9 cellular contexts compared by ENCODE assay signal in the genomic region with DNA sequence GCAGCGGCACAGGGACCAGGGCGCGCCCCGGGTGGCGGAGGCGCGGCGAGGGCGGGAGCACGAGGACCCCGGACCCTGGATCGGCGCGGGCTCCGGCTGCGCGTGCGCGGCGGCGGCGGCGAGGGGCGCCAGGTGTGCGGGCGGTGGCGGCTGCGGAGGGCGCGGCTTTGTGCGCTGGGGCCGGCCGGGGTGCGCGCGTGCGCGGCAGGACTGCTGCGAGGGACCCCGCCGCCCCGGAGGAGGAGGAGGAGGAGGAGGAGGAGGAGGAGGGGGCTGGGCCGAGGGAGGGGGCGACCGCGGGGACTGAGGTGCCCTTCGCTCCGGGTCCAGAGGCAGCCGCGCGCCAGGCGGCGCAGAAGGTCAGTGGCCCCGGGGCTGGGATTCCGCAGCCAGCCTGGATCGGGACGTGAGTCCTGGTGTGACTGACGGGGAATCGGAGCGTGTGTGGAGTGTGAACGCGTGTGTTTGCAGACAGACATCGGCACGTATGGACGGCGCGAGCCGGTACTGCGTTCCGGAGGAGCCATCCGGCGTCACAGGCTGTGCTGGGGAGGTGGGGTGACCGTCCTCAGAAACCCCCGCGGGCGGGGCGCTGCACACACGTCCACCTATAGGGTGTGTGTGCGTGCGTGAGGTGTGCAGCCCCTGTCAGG. TPM values are rescaled to one million over a fixed set of nuclear protein-coding genes. Genes with fewer than 3 reads are reported as not detected.
DNase-seq lines count a peak whose midpoint lies in the region; ATAC-seq, FAIRE-seq and TF ChIP-seq lines count a peak whose summit lies in the region.
"Had no signal": no experiment of that assay in that cellular context is flagged by ENCODE, and none has a peak within 500 bp of the region (broad histone marks: within the 10 kb centered on the region; RNA-seq: fewer than 3 reads in every experiment).

No MANE protein-coding gene starts in this region.

- no peaks in the 10 kb centered on the region for H3K36me3 ChIP-seq in kidney epithelial cell (ENCODE audit: control insufficient read depth, insufficient read depth, low read length)

- FAIRE-seq in A549 (lab: Jason Lieb, UNC) (no peak), HTR-8/SVneo (lab: Jason Lieb, UNC) (peak; percentile 33)

- intact Hi-C loops in activated CD8-positive, alpha-beta T cell treated with anti-CD3 and anti-CD28 coated beads for 36 hours (cut with micrococcal nuclease) = no loop called here
- intact Hi-C loops in sciatic nerve (cut with DNase I) = no loop called here

- peak overlapping the region; percentile 43 for H3K4me3 Mint-ChIP-seq in activated CD8-positive, alpha-beta T cell treated with anti-CD3 and anti-CD28 coated beads for 36 hours

- no peak for TF ChIP-seq POLR2A in A549 (IDR thresholded peaks at IDR 0.05; ENCODE audit: low read length)

- peaks cover 47% of the 10 kb centered on the region for H3K27me3 ChIP-seq in kidney epithelial cell (ENCODE audit: control insufficient read depth, insufficient read depth, low read length)

- peak; percentile 55 to 68 for ATAC-seq in A549
- peak; percentile 75 for ATAC-seq in activated CD8-positive, alpha-beta T cell treated with anti-CD3 and anti-CD28 coated beads for 36 hours
- no peak for ATAC-seq in HG02852 (IDR thresholded peaks at IDR 0.05; ENCODE audit: unreplicated experiment)
- ATAC-seq in GM19324 (IDR thresholded peaks at IDR 0.05; ENCODE audit: low FRiP score, unreplicated experiment) = no peak
- ATAC-seq in sciatic nerve = no peak

- DNase-seq in A549 (ENCODE audit: low read depth in 1 of 2, low spot score in 1 of 2) = peak in 1 of 2 experiments; percentile 46
- DNase-seq in HTR-8/SVneo (ENCODE audit: insufficient read length, low spot score) = no peak
- peak; percentile 33 for DNase-seq in activated CD8-positive, alpha-beta T cell treated with anti-CD3 and anti-CD28 coated beads for 36 hours
- DNase-seq in kidney epithelial cell (ENCODE audit: low read depth) = no peak
- DNase-seq in NCI-H187 (lab: John Stamatoyannopoulos, UW) = no peak
- no peak for DNase-seq in sciatic nerve (ENCODE audit: low spot score)

- WGBS in A549 (ENCODE audit: missing lambda C conversion rate) = 2% methylated on average over 20 of the region's 80 CpGs

- H3K9me3 ChIP-seq in A549 = no peaks in the 10 kb centered on the region

- CTCF ChIA-PET in A549 (lab: Yijun Ruan, JAX) = interaction anchor here (0.8 to 2.4 kb wide), 3 partner anchors 10 to 759 kb away, joined by 3 to 24 read pairs (median 4); no protein-coding TSS in a partner anchor
- CTCF ChIA-PET in activated CD8-positive, alpha-beta T cell treated with anti-CD3 and anti-CD28 coated beads for 36 hours (lab: Charles Lee) = interaction anchor here (1.2 to 1.3 kb wide), 2 partner anchors 8 to 9 kb away, joined by 3 to 4 read pairs; no protein-coding TSS in a partner anchor

- no peak for TF ChIP-seq EP300 in A549 (IDR thresholded peaks at IDR 0.05)

- no peaks in the 10 kb centered on the region for H3K9me3 Mint-ChIP-seq in activated CD8-positive, alpha-beta T cell treated with anti-CD3 and anti-CD28 coated beads for 36 hours

- H3K27ac ChIP-seq in A549 = peak overlapping the region; percentile 46 to 75; a peak in 4 of 6 replicates

- no peak overlapping the region for H3K27ac Mint-ChIP-seq in activated CD8-positive, alpha-beta T cell treated with anti-CD3 and anti-CD28 coated beads for 36 hours

- peaks cover 4% of the 10 kb centered on the region for H3K4me1 Mint-ChIP-seq in activated CD8-positive, alpha-beta T cell treated with anti-CD3 and anti-CD28 coated beads for 36 hours (ENCODE audit: low read depth)

- H3K4me3 ChIP-seq in A549 (peak overlapping the region; percentile 62), kidney epithelial cell (ENCODE audit: low read depth, low read length) (peak overlapping the region; percentile 24)

- no peaks in the 10 kb centered on the region for H3K36me3 Mint-ChIP-seq in activated CD8-positive, alpha-beta T cell treated with anti-CD3 and anti-CD28 coated beads for 36 hours (ENCODE audit: low read depth)

- peaks cover 44% of the 10 kb centered on the region for H3K27me3 Mint-ChIP-seq in activated CD8-positive, alpha-beta T cell treated with anti-CD3 and anti-CD28 coated beads for 36 hours

- POLR2A ChIA-PET in A549 (lab: Yijun Ruan, JAX) = no interaction called here
- POLR2A ChIA-PET in activated CD8-positive, alpha-beta T cell treated with anti-CD3 and anti-CD28 coated beads for 36 hours (lab: Charles Lee) = no interaction called here

- H3K4me1 ChIP-seq in A549 = peaks cover 5% of the 10 kb centered on the region

- no peak for TF ChIP-seq CTCF in A549 (IDR thresholded peaks at IDR 0.05)
- no peak for TF ChIP-seq CTCF in activated CD8-positive, alpha-beta T cell treated with anti-CD3 and anti-CD28 coated beads for 36 hours (IDR thresholded peaks at IDR 0.05)
- TF ChIP-seq CTCF in kidney epithelial cell (IDR thresholded peaks at IDR 0.05; ENCODE audit: insufficient read depth, low read length, poor library complexity, severe bottlenecking) = no peak

- TF ChIP-seq RAD21 in A549 (conservative IDR thresholded peaks at IDR 0.05 in 1 of 2, IDR thresholded peaks at IDR 0.05 in 1 of 2) = no peak

- H3K4me2 ChIP-seq in A549 = peak overlapping the region; percentile 99

TF ChIP-seq in A549, 52 proteins besides CTCF, POLR2A, EP300 and RAD21:
- TF ChIP-seq POLR2AphosphoS2 (conservative IDR thresholded peaks at IDR 0.05; ENCODE audit: low read length) (no peak), EHF (CRISPR knock-in tag; IDR thresholded peaks at IDR 0.05) (no peak), EHMT2 (IDR thresholded peaks at IDR 0.05; ENCODE audit: low read depth) (no peak), TP53 (CRISPR knock-in tag; IDR thresholded peaks at IDR 0.05) (no peak), RCOR1 (IDR thresholded peaks at IDR 0.05; ENCODE audit: low read depth, low read length) (no peak), JUN (IDR thresholded peaks at IDR 0.05) (no peak), CBX2 (IDR thresholded peaks at IDR 0.05; ENCODE audit: borderline replicate concordance, low read depth) (no peak), HOXB5 (CRISPR knock-in tag; IDR thresholded peaks at IDR 0.05) (no peak), CHD2 (IDR thresholded peaks at IDR 0.05; ENCODE audit: low read length, partially characterized antibody) (no peak), RARB (CRISPR knock-in tag; IDR thresholded peaks at IDR 0.05) (no peak), HOXA7 (CRISPR knock-in tag; IDR thresholded peaks at IDR 0.05) (no peak), RFX5 (IDR thresholded peaks at IDR 0.05) (no peak), MYC (IDR thresholded peaks at IDR 0.05; ENCODE audit: borderline replicate concordance, low read length) (no peak)
- TF ChIP-seq, protein P1, sequence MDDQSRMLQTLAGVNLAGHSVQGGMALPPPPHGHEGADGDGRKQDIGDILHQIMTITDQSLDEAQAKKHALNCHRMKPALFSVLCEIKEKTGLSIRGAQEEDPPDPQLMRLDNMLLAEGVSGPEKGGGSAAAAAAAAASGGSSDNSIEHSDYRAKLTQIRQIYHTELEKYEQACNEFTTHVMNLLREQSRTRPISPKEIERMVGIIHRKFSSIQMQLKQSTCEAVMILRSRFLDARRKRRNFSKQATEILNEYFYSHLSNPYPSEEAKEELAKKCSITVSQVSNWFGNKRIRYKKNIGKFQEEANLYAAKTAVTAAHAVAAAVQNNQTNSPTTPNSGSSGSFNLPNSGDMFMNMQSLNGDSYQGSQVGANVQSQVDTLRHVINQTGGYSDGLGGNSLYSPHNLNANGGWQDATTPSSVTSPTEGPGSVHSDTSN (IDR thresholded peaks at IDR 0.05) = no peak

RNA-seq across cellular contexts. Expression of a gene that starts 19.5 kb away (rescaled TPM):
- polyA plus RNA-seq in A549 (2011; rRNA removed) = 20.8 and 26.0 TPM in 2 replicates
- 11.1 and 14.6 TPM in 2 replicates for polyA plus RNA-seq in A549 (2012; cell fraction: cytosol; rRNA removed)
- polyA plus RNA-seq in A549 (2012; cell fraction: nucleus; rRNA removed) = 48.9 and 50.0 TPM in 2 replicates
- 7.0 to 10.4 TPM (median 8.3 TPM) in 3 replicates for polyA plus RNA-seq in A549 (2017; fragmentation: RNase III; extraction: RNeasy Plus Mini Kit Qiagen cat#74134 plus additional on column Dnase treatment)
- 25.0 and 25.4 TPM in 2 replicates for polyA minus RNA-seq in A549 (2011; rRNA and poly(A)+ RNA removed)
- under 1 TPM; 0.31 to 0.50 TPM for total RNA-seq in activated CD8-positive, alpha-beta T cell treated with anti-CD3 and anti-CD28 coated beads for 36 hours
- 42.8 and 51.6 TPM in 2 replicates for total RNA-seq in kidney epithelial cell
- total RNA-seq in sciatic nerve = 8.4 TPM

RNA-seq across cellular contexts. Expression of a gene that starts 27.3 kb away (rescaled TPM):
- polyA plus RNA-seq in A549 (2011; rRNA removed) (0.05 and 0.07 TPM in 2 replicates), A549 (2017; fragmentation: RNase III; extraction: RNeasy Plus Mini Kit Qiagen cat#74134 plus additional on column Dnase treatment) (0.08 to 0.12 TPM (median 0.10 TPM) in 3 replicates)
- polyA plus RNA-seq in A549 (2012; cell fraction: cytosol; rRNA removed) = 0.11 and 0.16 TPM in 2 replicates
- 0.28 and 0.36 TPM in 2 replicates for polyA plus RNA-seq in A549 (2012; cell fraction: nucleus; rRNA removed)
- polyA minus RNA-seq in A549 (2011; rRNA and poly(A)+ RNA removed) = 0.10 and 0.12 TPM in 2 replicates
- total RNA-seq in activated CD8-positive, alpha-beta T cell treated with anti-CD3 and anti-CD28 coated beads for 36 hours = under 1 TPM in 1 of 2 experiments, not detected in 1; 0.09 TPM
- total RNA-seq in kidney epithelial cell (not detected in 2 replicates), sciatic nerve (0.27 TPM)
- total RNA-seq: LHCN-M2 had no signal

Comparison
In these comparisons a context has a peak if more than half of its experiments do, and no peak if none do; other contexts are left out.
1. ATAC-seq: peak in A549 (2 of 2) and activated CD8-positive, alpha-beta T cell treated with anti-CD3 and anti-CD28 coated beads for 36 hours (single experiment); none in HG02852 (single experiment), GM19324 (single experiment) and sciatic nerve (single experiment).